19 cellular contexts compared by ENCODE assay signal in genomic region chr1:55070765-55071164, GRCh38. TPM values are rescaled to one million over a fixed set of nuclear protein-coding genes. Genes with fewer than 3 reads are reported as not detected.
DNase-seq lines count a peak whose midpoint lies in the region; ATAC-seq and TF ChIP-seq lines count a peak whose summit lies in the region.
"Had no signal": no experiment of that assay in that cellular context is flagged by ENCODE, and none has a peak within 500 bp of the region (broad histone marks: within the 10 kb centered on the region; RNA-seq: fewer than 3 reads in every experiment).

No MANE protein-coding gene starts in this region.

- H3K9me3 ChIP-seq in endodermal cell (ENCODE audit: control insufficient read depth, low read length): no peaks in the 10 kb centered on the region
- H3K9me3 ChIP-seq: BE2C, tibial nerve had no signal

- no peaks in the 10 kb centered on the region for H3K4me1 ChIP-seq in endodermal cell (ENCODE audit: control insufficient read depth, insufficient read depth, low read length)
- H3K4me1 ChIP-seq: BE2C, tibial nerve had no signal

- H3K4me1 Mint-ChIP-seq in endodermal cell: peaks cover 8% of the 10 kb centered on the region
- peaks cover 0 to 3% of the 10 kb centered on the region in 2 donors for H3K4me1 Mint-ChIP-seq in stimulated activated naive B cell treated with anti-CD40 and anti-IgM and Interleukin-4, amounts not matched to agents 10 μg/mL and 1 μg/mL and 100 μg/mL, for 72 hours
- H3K4me1 Mint-ChIP-seq: mesothelial cell of epicardium had no signal

- peak; percentile 20 for ATAC-seq in left ventricle myocardium superior
- ATAC-seq in Right ventricle myocardium inferior: no peak
- ATAC-seq in stimulated activated naive B cell treated with anti-CD40 and anti-IgM and Interleukin-4, amounts not matched to agents 10 μg/mL and 1 μg/mL and 100 μg/mL, for 72 hours (replicated peaks): no peak
- ATAC-seq in GM21825 (IDR thresholded peaks at IDR 0.05; ENCODE audit: unreplicated experiment): no peak
- ATAC-seq: activated T-cell treated with anti-CD3 and anti-CD28 coated beads, Interleukin-2, amount 50 U/mL, for 4 hours had no signal

- no peaks in the 10 kb centered on the region for H3K27me3 ChIP-seq in endodermal cell (ENCODE audit: control insufficient read depth, insufficient read depth, low read length, poor library complexity, severe bottlenecking)
- H3K27me3 ChIP-seq: BE2C, tibial nerve had no signal

- TF ChIP-seq CTCF in endodermal cell (conservative IDR thresholded peaks at IDR 0.05): no peak

- H3K4me3 Mint-ChIP-seq in endodermal cell: no peak overlapping the region
- H3K4me3 Mint-ChIP-seq in stimulated activated naive B cell treated with anti-CD40 and anti-IgM and Interleukin-4, amounts not matched to agents 10 μg/mL and 1 μg/mL and 100 μg/mL, for 72 hours: no peak overlapping the region
- H3K4me3 Mint-ChIP-seq: activated T-cell treated with anti-CD3 and anti-CD28 coated beads, Interleukin-2, amount 50 U/mL, for 4 hours; mesothelial cell of epicardium; T-helper 1 cell treated with Interleukin-12 subunit alpha and Interleukin-12 subunit beta and Interleukin-4 antibody, amounts not matched to agents 30 μg/mL and 1 μg/mL, for 36 hours had no signal

- H3K9me3 Mint-ChIP-seq in endodermal cell: no peaks in the 10 kb centered on the region
- no peaks in the 10 kb centered on the region for H3K9me3 Mint-ChIP-seq in stimulated activated naive B cell treated with anti-CD40 and anti-IgM and Interleukin-4, amounts not matched to agents 10 μg/mL and 1 μg/mL and 100 μg/mL, for 72 hours
- H3K9me3 Mint-ChIP-seq: activated T-cell treated with anti-CD3 and anti-CD28 coated beads, Interleukin-2, amount 50 U/mL, for 4 hours; mesothelial cell of epicardium; naive B cell; T-helper 1 cell treated with Interleukin-12 subunit alpha and Interleukin-12 subunit beta and Interleukin-4 antibody, amounts not matched to agents 30 μg/mL and 1 μg/mL, for 36 hours had no signal

- peaks cover 96% of the 10 kb centered on the region for H3K36me3 ChIP-seq in endodermal cell (ENCODE audit: control insufficient read depth, insufficient read depth, low read length)

- H3K4me3 ChIP-seq in endodermal cell (ENCODE audit: low read length): no peak overlapping the region
- H3K4me3 ChIP-seq: SK-N-MC, tibial nerve had no signal

- WGBS in endodermal cell (ENCODE audit: insufficient coverage in 1 of 2, insufficient read length in 1 of 2), 2 experiments: 96 to 100% methylated on average over 4 to 6 of the region's 6 CpGs

- intact Hi-C loops in left ventricle myocardium superior (cut with micrococcal nuclease): no loop called here
- intact Hi-C loops in Right ventricle myocardium inferior (cut with DNase I): no loop called here

- H3K27ac ChIP-seq in endodermal cell (ENCODE audit: low read depth, low read length): no peak overlapping the region
- H3K27ac ChIP-seq: SK-N-MC, tibial nerve had no signal

- DNase-seq in left ventricle myocardium superior (no peak), Right ventricle myocardium inferior (ENCODE audit: missing footprints) (no peak), NCI-H2171 treated with DMSO at 0.1 percent for 48 hours (lab: John Stamatoyannopoulos, UW) (peak; percentile 87), endodermal cell (peak; percentile 34), ecto neural progenitor cell (ENCODE audit: low spot score) (no peak)
- no peak for DNase-seq in stimulated activated naive B cell treated with anti-CD40 and anti-IgM and Interleukin-4, amounts not matched to agents 10 μg/mL and 1 μg/mL and 100 μg/mL, for 72 hours
- DNase-seq: activated naive CD4-positive, alpha-beta T cell treated with Interleukin-2 at 50 U/mL for 16 hours; activated T-cell treated with anti-CD3 and anti-CD28 coated beads, Interleukin-2, amount 50 U/mL, for 4 hours; BE2C; cortex of kidney; GF-D8; naive B cell; NCI-H1048 had no signal

- H3K36me3 Mint-ChIP-seq in endodermal cell (ENCODE audit: low read depth): peaks cover 85% of the 10 kb centered on the region
- peaks cover 51 to 73% of the 10 kb centered on the region in 2 donors for H3K36me3 Mint-ChIP-seq in stimulated activated naive B cell treated with anti-CD40 and anti-IgM and Interleukin-4, amounts not matched to agents 10 μg/mL and 1 μg/mL and 100 μg/mL, for 72 hours

- H3K27ac Mint-ChIP-seq in endodermal cell: no peak overlapping the region
- peak overlapping the region; percentile 48 for H3K27ac Mint-ChIP-seq in stimulated activated naive B cell treated with anti-CD40 and anti-IgM and Interleukin-4, amounts not matched to agents 10 μg/mL and 1 μg/mL and 100 μg/mL, for 72 hours
- H3K27ac Mint-ChIP-seq: mesothelial cell of epicardium had no signal

- H3K27me3 Mint-ChIP-seq in endodermal cell (ENCODE audit: insufficient read depth): no peaks in the 10 kb centered on the region
- H3K27me3 Mint-ChIP-seq in stimulated activated naive B cell treated with anti-CD40 and anti-IgM and Interleukin-4, amounts not matched to agents 10 μg/mL and 1 μg/mL and 100 μg/mL, for 72 hours: no peaks in the 10 kb centered on the region
- H3K27me3 Mint-ChIP-seq: naive B cell had no signal

- no peak overlapping the region for H3K9ac ChIP-seq in endodermal cell (ENCODE audit: extremely low read depth, low read length, poor library complexity, severe bottlenecking)

RNA-seq across cellular contexts. Expression of gene PCSK9, which starts 31.4 kb away (rescaled TPM):
- not detected for total RNA-seq in left ventricle myocardium superior
- not detected for total RNA-seq in Right ventricle myocardium inferior
- 10 to 100 TPM; 26.1 to 59.9 TPM for total RNA-seq in endodermal cell
- 19.1 TPM for polyA plus RNA-seq in endodermal cell (2013, experiment 1 of 2)
- 20.2 TPM for polyA plus RNA-seq in endodermal cell (2013, experiment 2 of 2)
- total RNA-seq: RPMI7951 had no signal

Comparison
In these comparisons a context has a peak if more than half of its experiments do, and no peak if none do; other contexts are left out.
1. DNase-seq: peak in NCI-H2171 treated with DMSO at 0.1 percent for 48 hours (single experiment) and endodermal cell (single experiment); none in left ventricle myocardium superior (single experiment), Right ventricle myocardium inferior (single experiment), stimulated activated naive B cell treated with anti-CD40 and anti-IgM and Interleukin-4, amounts not matched to agents 10 μg/mL and 1 μg/mL and 100 μg/mL, for 72 hours (single experiment) and ecto neural progenitor cell (single experiment).
2. RNA of gene PCSK9, which starts 31.4 kb away (total RNA-seq): 26.1 to 59.9 TPM in endodermal cell; not detected in left ventricle myocardium superior (single experiment) and not detected in Right ventricle myocardium inferior (single experiment); every median in the first group is over 10 times any median in the second.